ENCODE assay signal across 1 cellular context in genomic region chr6:167291623-167292300, GRCh38.
A peak's percentile ranks its signal among the peaks of the same experiment; 100 is the strongest.
TF ChIP-seq lines count a peak whose summit lies in the region.

No MANE protein-coding gene starts in this region.

TF ChIP-seq in HepG2, 621 proteins besides CTCF, POLR2A, EP300 and RAD21 (continued from another document and continues in another):
- TF ChIP-seq DDIT3 (CRISPR knock-in tag; IDR thresholded peaks at IDR 0.05) (no peak), ATF7-NPFF (CRISPR knock-in tag; IDR thresholded peaks at IDR 0.05; ENCODE audit: low read depth) (no peak), ZBTB10 (CRISPR knock-in tag; IDR thresholded peaks at IDR 0.05; ENCODE audit: borderline replicate concordance) (no peak), FOXA3 (CRISPR knock-in tag; IDR thresholded peaks at IDR 0.05) (peak; percentile 76), ZNF678 (CRISPR knock-in tag; IDR thresholded peaks at IDR 0.05) (no peak), NFYC (CRISPR knock-in tag; IDR thresholded peaks at IDR 0.05) (no peak), REXO4 (CRISPR knock-in tag; IDR thresholded peaks at IDR 0.05; ENCODE audit: borderline replicate concordance) (no peak), ZNF781 (CRISPR knock-in tag; IDR thresholded peaks at IDR 0.05; ENCODE audit: borderline replicate concordance, not compliant biosample characterization) (peak; percentile 65), ZNF34 (CRISPR knock-in tag; IDR thresholded peaks at IDR 0.05; ENCODE audit: borderline replicate concordance) (no peak), YY1 (IDR thresholded peaks at IDR 0.05; ENCODE audit: insufficient read depth, insufficient replicate concordance, low read depth, low read length) (no peak), ZSCAN12 (CRISPR knock-in tag; IDR thresholded peaks at IDR 0.05) (no peak), CEBPZ (IDR thresholded peaks at IDR 0.05; ENCODE audit: low read length) (no peak), YEATS2 (CRISPR knock-in tag; IDR thresholded peaks at IDR 0.05; ENCODE audit: borderline replicate concordance) (no peak; the same call in 1 of the 2 replicates), NR0B2 (CRISPR knock-in tag; IDR thresholded peaks at IDR 0.05) (no peak), ZNF24 (IDR thresholded peaks at IDR 0.05) (no peak), FOXA1 (IDR thresholded peaks at IDR 0.05) (no peak), FOXA1 (CRISPR knock-in tag; IDR thresholded peaks at IDR 0.05) (0 out of 2 replicates have a peak, but pooled peaks have one; percentile 12), HNRNPUL1 (IDR thresholded peaks at IDR 0.05; ENCODE audit: low read depth, low read length) (no peak), ZKSCAN5 (CRISPR knock-in tag; IDR thresholded peaks at IDR 0.05) (no peak), HMGXB4 (CRISPR knock-in tag; IDR thresholded peaks at IDR 0.05; ENCODE audit: borderline replicate concordance in 1 of 2, low read depth in 1 of 2) (no peak; a peak in 1 of 4 replicates), ZFAT (CRISPR knock-in tag; conservative IDR thresholded peaks at IDR 0.05) (no peak), PHB2 (IDR thresholded peaks at IDR 0.05; ENCODE audit: partially characterized antibody) (no peak), JDP2 (CRISPR knock-in tag; IDR thresholded peaks at IDR 0.05; ENCODE audit: borderline replicate concordance) (no peak; the same call in 1 of the 2 replicates), ZNF484 (CRISPR knock-in tag; IDR thresholded peaks at IDR 0.05; ENCODE audit: borderline replicate concordance, low read depth) (no peak), GATAD1 (CRISPR knock-in tag; IDR thresholded peaks at IDR 0.05) (0 out of 2 replicates have a peak, but pooled peaks have one; percentile 45), IKZF5 (CRISPR knock-in tag; IDR thresholded peaks at IDR 0.05) (peak; percentile 79), NFAT5 (CRISPR knock-in tag; IDR thresholded peaks at IDR 0.05) (no peak), ZNF354B (CRISPR knock-in tag; IDR thresholded peaks at IDR 0.05) (no peak; the same call in 1 of the 2 replicates), ZNF431 (CRISPR knock-in tag; IDR thresholded peaks at IDR 0.05; ENCODE audit: borderline replicate concordance, low read depth) (0 out of 2 replicates have a peak, but pooled peaks have one; percentile 38), ZBTB38 (CRISPR knock-in tag; IDR thresholded peaks at IDR 0.05) (peak; percentile 63; the same call in 1 of the 2 replicates), KDM5B (CRISPR knock-in tag; IDR thresholded peaks at IDR 0.05; ENCODE audit: borderline replicate concordance) (no peak), ZFP1 (CRISPR knock-in tag; IDR thresholded peaks at IDR 0.05) (no peak), PTBP1 (IDR thresholded peaks at IDR 0.05; ENCODE audit: low read depth, low read length, poor library complexity, severe bottlenecking) (no peak), ZNF790 (CRISPR knock-in tag; IDR thresholded peaks at IDR 0.05; ENCODE audit: borderline replicate concordance) (no peak), ZNF362 (CRISPR knock-in tag; IDR thresholded peaks at IDR 0.05; ENCODE audit: borderline replicate concordance) (no peak), ZNF512 (CRISPR knock-in tag; IDR thresholded peaks at IDR 0.05) (0 out of 2 replicates have a peak, but pooled peaks have one; percentile 28), ATF6 (CRISPR knock-in tag; conservative IDR thresholded peaks at IDR 0.05) (no peak), KAT2B (IDR thresholded peaks at IDR 0.05; ENCODE audit: borderline replicate concordance, low read depth, low read length) (no peak), ZNF792 (CRISPR knock-in tag; IDR thresholded peaks at IDR 0.05) (peak; percentile 60; the same call in 1 of the 2 replicates), RCOR2 (CRISPR knock-in tag; IDR thresholded peaks at IDR 0.05) (peak; percentile 76), ZBTB20 (CRISPR knock-in tag; IDR thresholded peaks at IDR 0.05; ENCODE audit: borderline replicate concordance, low read depth) (peak; percentile 63; the same call in 1 of the 2 replicates), ZNF883 (CRISPR knock-in tag; IDR thresholded peaks at IDR 0.05; ENCODE audit: not compliant biosample characterization) (no peak)
